In the genomic region with DNA sequence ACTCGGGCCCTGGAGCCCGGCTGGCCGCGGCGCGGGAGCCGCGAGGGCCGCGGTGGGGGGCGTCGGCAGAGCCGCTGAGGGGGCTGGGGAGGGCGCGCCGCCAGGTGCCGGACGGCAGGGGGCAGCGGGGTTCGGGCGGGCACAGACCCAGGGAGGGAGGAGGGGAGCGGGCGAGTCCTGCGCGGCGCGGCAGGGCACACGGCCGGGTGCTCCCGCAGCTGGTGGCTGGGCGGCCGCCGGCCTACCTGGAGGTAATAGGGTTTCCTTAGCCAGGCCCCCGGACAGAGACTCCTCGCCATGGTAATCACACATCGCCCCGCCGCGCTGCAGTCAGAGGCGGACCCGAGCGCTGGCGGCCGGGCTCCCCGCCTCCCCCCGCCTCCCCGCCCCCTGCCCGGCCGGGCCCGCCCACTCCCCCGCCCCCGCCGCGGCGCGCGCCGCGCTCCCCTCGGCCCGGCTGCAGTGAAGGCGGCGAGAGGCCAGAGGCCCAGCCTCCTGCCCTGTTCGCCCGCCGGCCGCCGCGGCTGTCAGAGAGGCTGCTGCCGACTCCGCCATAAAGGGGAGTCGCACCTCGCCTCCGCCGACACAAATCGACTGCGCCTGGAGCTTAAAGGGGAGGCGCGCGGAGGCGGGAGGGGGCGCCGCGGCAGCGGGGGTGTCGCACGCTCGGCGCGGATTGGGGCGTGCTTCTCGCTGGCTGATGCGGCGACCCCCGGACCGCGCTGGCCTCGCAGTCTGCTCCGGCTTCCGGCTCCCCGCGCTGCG, we compare ENCODE assay signal across 8 cellular contexts. TPM values are rescaled to one million over a fixed set of nuclear protein-coding genes. Genes with fewer than 3 reads are reported as not detected.
A peak's percentile ranks its signal among the peaks of the same experiment; 100 is the strongest.
DNase-seq lines count a peak whose midpoint lies in the region; ATAC-seq and TF ChIP-seq lines count a peak whose summit lies in the region.

DIPK1A (minus strand) TSS at position 332 of the 765 bp plus-strand sequence; CDS start at position 299, 33 bp downstream.

- no peak for TF ChIP-seq POLR2A in testis (IDR thresholded peaks at IDR 0.05)

- H3K27me3 Mint-ChIP-seq in activated naive CD4-positive, alpha-beta T cell treated with anti-CD3 and anti-CD28 coated beads for 36 hours (ENCODE audit: low read depth) = no peaks in the 10 kb centered on the region
- H3K27me3 Mint-ChIP-seq in osteocyte (ENCODE audit: unreplicated experiment) = no peaks in the 10 kb centered on the region

- H3K27me3 ChIP-seq in SJSA1 (replicated peaks) (no peaks in the 10 kb centered on the region), testis (no peaks in the 10 kb centered on the region)

- H3K9me3 ChIP-seq in SJSA1 (replicated peaks) (peaks cover 3% of the 10 kb centered on the region; the same call in 1 of the 2 replicates), testis (no peaks in the 10 kb centered on the region)

- no peak for TF ChIP-seq EP300 in Ishikawa (IDR thresholded peaks at IDR 0.05; ENCODE audit: borderline replicate concordance)

- no peak for TF ChIP-seq RAD21 in Ishikawa (IDR thresholded peaks at IDR 0.05; ENCODE audit: low read depth)

- peak within 1 kb of the TSS; percentile 96 for H3K4me3 ChIP-seq in SJSA1
- H3K4me3 ChIP-seq in testis = peak within 1 kb of the TSS; percentile 85 to 95

- H3K36me3 ChIP-seq in SJSA1 (peaks cover 5% of the 10 kb centered on the region; the same call in 1 of the 2 replicates), testis (ENCODE audit: low read depth, missing control alignments) (no peaks in the 10 kb centered on the region)

- H3K36me3 Mint-ChIP-seq in activated naive CD4-positive, alpha-beta T cell treated with anti-CD3 and anti-CD28 coated beads for 36 hours (ENCODE audit: low read depth) = peaks cover 1% of the 10 kb centered on the region
- no peaks in the 10 kb centered on the region for H3K36me3 Mint-ChIP-seq in osteocyte (ENCODE audit: unreplicated experiment)

- ATAC-seq in GM21529 (IDR thresholded peaks at IDR 0.05; ENCODE audit: unreplicated experiment) = peak; percentile 38

- H3K4me3 Mint-ChIP-seq in activated naive CD4-positive, alpha-beta T cell treated with anti-CD3 and anti-CD28 coated beads for 36 hours = peak within 1 kb of the TSS; percentile 89
- H3K4me3 Mint-ChIP-seq in osteocyte (ENCODE audit: unreplicated experiment) = peak within 1 kb of the TSS; percentile 88

- H3K9me3 Mint-ChIP-seq in activated naive CD4-positive, alpha-beta T cell treated with anti-CD3 and anti-CD28 coated beads for 36 hours = no peaks in the 10 kb centered on the region
- no peaks in the 10 kb centered on the region for H3K9me3 Mint-ChIP-seq in osteocyte (ENCODE audit: unreplicated experiment)

- WGBS in testis, 2 donors = 0% methylated on average over 27 of the region's 103 CpGs; no CpG with 5 or more reads in 1 of the 2 donors

- intact Hi-C loops in activated naive CD4-positive, alpha-beta T cell treated with anti-CD3 and anti-CD28 coated beads for 36 hours (cut with micrococcal nuclease) = loop anchor here (2.0 to 5.0 kb wide), 7 partner anchors 33 to 886 kb away; no protein-coding TSS in a partner anchor
- intact Hi-C loops in testis (cut with DNase I; ENCODE audit: low total_unique reads) = no loop called here

- DNase-seq in DMS53 treated with DMSO at 0.1 percent for 48 hours (lab: John Stamatoyannopoulos, UW; ENCODE audit: unreplicated experiment) (peak; percentile 94), SJSA1 (ENCODE audit: low read depth in 1 of 2, low spot score in 2 of 2) (peak; percentile 83 to 86), globus pallidus (ENCODE audit: low spot score) (peak; percentile 82), osteocyte (ENCODE audit: extremely low spot score, unreplicated experiment) (peak; percentile 92), testis (peak; percentile 85)
- peak; percentile 66 for DNase-seq in activated naive CD4-positive, alpha-beta T cell treated with anti-CD3 and anti-CD28 coated beads for 36 hours

- peak; percentile 35 for TF ChIP-seq CTCF in osteocyte (IDR thresholded peaks at IDR 0.05)
- TF ChIP-seq CTCF in testis (IDR thresholded peaks at IDR 0.05) = no peak

- H3K27ac ChIP-seq in SJSA1 = peak within 1 kb of the TSS; percentile 84
- H3K27ac ChIP-seq in testis = peak within 1 kb of the TSS; percentile 97 to 98

- H3K27ac Mint-ChIP-seq in activated naive CD4-positive, alpha-beta T cell treated with anti-CD3 and anti-CD28 coated beads for 36 hours = peak within 1 kb of the TSS; percentile 94
- peak within 1 kb of the TSS; percentile 96 for H3K27ac Mint-ChIP-seq in osteocyte (ENCODE audit: unreplicated experiment)

- peaks cover 11% of the 10 kb centered on the region for H3K4me1 ChIP-seq in SJSA1 (replicated peaks)
- H3K4me1 ChIP-seq in testis = peaks cover 16% of the 10 kb centered on the region

- CTCF ChIA-PET in activated naive CD4-positive, alpha-beta T cell treated with anti-CD3 and anti-CD28 coated beads for 36 hours (lab: Charles Lee) = interaction anchor here (0.6 to 7.4 kb wide), 25 partner anchors 10 to 129 kb away, joined by 3 to 124 read pairs (median 5); partner anchors contain the start of genes MTF2 and RPL5

- peaks cover 37% of the 10 kb centered on the region for H3K4me1 Mint-ChIP-seq in activated naive CD4-positive, alpha-beta T cell treated with anti-CD3 and anti-CD28 coated beads for 36 hours (ENCODE audit: low read depth)
- peaks cover 13% of the 10 kb centered on the region for H3K4me1 Mint-ChIP-seq in osteocyte (ENCODE audit: unreplicated experiment)

TF ChIP-seq in Ishikawa, 13 proteins besides CTCF, POLR2A, EP300 and RAD21:
- no peak for TF ChIP-seq CEBPB (IDR thresholded peaks at IDR 0.05)
- 0 out of 2 replicates have a peak, but pooled peaks have one; percentile 9 for TF ChIP-seq NFIC (IDR thresholded peaks at IDR 0.05)
- TF ChIP-seq ZBTB7A (IDR thresholded peaks at IDR 0.05; ENCODE audit: low read depth) = peak; percentile 88
- no peak for TF ChIP-seq YY1 (IDR thresholded peaks at IDR 0.05; ENCODE audit: low read depth)
- peak; percentile 57 for TF ChIP-seq EGR1 (IDR thresholded peaks at IDR 0.05)
- TF ChIP-seq CREB1 (IDR thresholded peaks at IDR 0.05; ENCODE audit: low read depth) = no peak
- TF ChIP-seq, protein P1, sequence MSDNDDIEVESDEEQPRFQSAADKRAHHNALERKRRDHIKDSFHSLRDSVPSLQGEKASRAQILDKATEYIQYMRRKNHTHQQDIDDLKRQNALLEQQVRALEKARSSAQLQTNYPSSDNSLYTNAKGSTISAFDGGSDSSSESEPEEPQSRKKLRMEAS (IDR thresholded peaks at IDR 0.05) = peak; percentile 12; the same call in 1 of the 2 replicates
- TF ChIP-seq TAF1 (IDR thresholded peaks at IDR 0.05; ENCODE audit: low read depth) = peak; percentile 45; the same call in 1 of the 2 replicates
- TF ChIP-seq TCF12 (IDR thresholded peaks at IDR 0.05; ENCODE audit: low read depth) = no peak; the same call in 1 of the 2 replicates
- TF ChIP-seq FOXM1 (IDR thresholded peaks at IDR 0.05; ENCODE audit: borderline replicate concordance, low read depth) = no peak

RNA-seq across cellular contexts. Expression of gene DIPK1A, which starts in this region (rescaled TPM):
- 22.6 and 23.6 TPM in 2 replicates for total RNA-seq in SJSA1 (2014; rRNA removed; shearing (Covaris generic))
- total RNA-seq in activated naive CD4-positive, alpha-beta T cell treated with anti-CD3 and anti-CD28 coated beads for 36 hours = 1 to 10 TPM; 4.5 to 5.0 TPM
- total RNA-seq in osteocyte = 6.3 and 6.7 TPM in 2 replicates
- 10 to 100 TPM; 21.4 to 25.4 TPM for total RNA-seq in testis
- 14.7 TPM for polyA plus RNA-seq in testis (ENCODE audit: insufficient read depth, low read depth, low replicate concordance)

Comparison
In these comparisons a context has a peak if more than half of its experiments do, and no peak if none do; other contexts are left out.
1. Peak in every context shown above with its lines: DNase-seq, ATAC-seq, H3K4me3 ChIP-seq and H3K27ac ChIP-seq.